Comparison of ENCODE assay signal across 14 cellular contexts in the genomic region with DNA sequence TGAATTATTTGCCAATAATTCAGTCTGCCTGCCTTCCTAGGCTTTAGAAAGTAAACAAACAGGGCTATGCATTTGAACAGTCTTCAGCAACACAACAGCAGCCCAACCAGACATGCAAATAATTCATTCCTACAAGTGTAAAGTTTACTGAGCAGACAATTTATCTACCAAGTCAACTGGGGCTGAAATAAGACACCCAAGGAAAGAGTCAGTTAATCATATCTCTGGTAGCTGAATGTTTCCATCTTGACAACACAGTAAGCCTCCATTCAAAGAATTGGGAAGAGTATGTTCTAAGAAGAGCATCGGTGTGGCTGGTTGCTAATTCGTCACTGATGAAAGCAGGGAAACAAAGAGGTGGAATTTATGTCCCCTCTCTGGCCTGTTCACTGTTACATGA. TPM values are rescaled to one million over a fixed set of nuclear protein-coding genes. Genes with fewer than 3 reads are reported as not detected.
DNase-seq lines count a peak whose midpoint lies in the region; ATAC-seq and TF ChIP-seq lines count a peak whose summit lies in the region.
"Had no signal": no experiment of that assay in that cellular context is flagged by ENCODE, and none has a peak within 500 bp of the region (broad histone marks: within the 10 kb centered on the region; RNA-seq: fewer than 3 reads in every experiment).

No MANE protein-coding gene starts in this region.

- no peaks in the 10 kb centered on the region for H3K27me3 ChIP-seq in CD8-positive, alpha-beta memory T cell (ENCODE audit: insufficient read depth, low read length, poor library complexity, severe bottlenecking)
- no peaks in the 10 kb centered on the region for H3K27me3 ChIP-seq in MM.1S (replicated peaks; ENCODE audit: insufficient read depth, low read length)

- peaks cover 4% of the 10 kb centered on the region for H3K36me3 Mint-ChIP-seq in activated naive CD4-positive, alpha-beta T cell treated with anti-CD3 and anti-CD28 coated beads, Interleukin-2, amount 50 U/mL, for 24 hours
- H3K36me3 Mint-ChIP-seq in CD8-positive, alpha-beta memory T cell, result peaks cover 13 to 47% (median 14%) of the 10 kb centered on the region in 3 donors
- H3K36me3 Mint-ChIP-seq in T-helper 17 cell (ENCODE audit: low read depth) (peaks cover 6% of the 10 kb centered on the region), nephron (ENCODE audit: low read depth) (peaks cover 85% of the 10 kb centered on the region)
- H3K36me3 Mint-ChIP-seq in activated CD4-positive, alpha-beta memory T cell treated with anti-CD3 and anti-CD28 coated beads for 36 hours, result no peaks in the 10 kb centered on the region

- H3K9me3 ChIP-seq in CD8-positive, alpha-beta memory T cell (ENCODE audit: low read length), result no peaks in the 10 kb centered on the region
- no peaks in the 10 kb centered on the region for H3K9me3 ChIP-seq in T-helper 17 cell (ENCODE audit: control insufficient read depth, low read length, poor library complexity, severe bottlenecking)
- H3K9me3 ChIP-seq in MM.1S (replicated peaks; ENCODE audit: insufficient read depth, low read length), result no peaks in the 10 kb centered on the region

- no peak for ATAC-seq in T-helper 17 cell
- ATAC-seq: PC-3 had no signal

- H3K9me3 Mint-ChIP-seq in activated naive CD4-positive, alpha-beta T cell treated with anti-CD3 and anti-CD28 coated beads, Interleukin-2, amount 50 U/mL, for 24 hours, result no peaks in the 10 kb centered on the region
- H3K9me3 Mint-ChIP-seq in CD8-positive, alpha-beta memory T cell, result no peaks in the 10 kb centered on the region
- no peaks in the 10 kb centered on the region for H3K9me3 Mint-ChIP-seq in nephron
- H3K9me3 Mint-ChIP-seq in activated CD4-positive, alpha-beta memory T cell treated with anti-CD3 and anti-CD28 coated beads for 36 hours, result no peaks in the 10 kb centered on the region

- H4K20me1 ChIP-seq in MM.1S (ENCODE audit: insufficient read depth, low read length), result no peaks in the 10 kb centered on the region

- intact Hi-C loops in activated CD4-positive, alpha-beta memory T cell treated with anti-CD3 and anti-CD28 coated beads for 36 hours (cut with micrococcal nuclease), result loop anchor here (5.0 kb wide), 2 partner anchors 68 to 268 kb away; no protein-coding TSS in a partner anchor

- H3K4me3 Mint-ChIP-seq in activated naive CD4-positive, alpha-beta T cell treated with anti-CD3 and anti-CD28 coated beads, Interleukin-2, amount 50 U/mL, for 24 hours, result peak overlapping the region; percentile 30
- H3K4me3 Mint-ChIP-seq in CD8-positive, alpha-beta memory T cell, result peak overlapping the region; percentile 23 to 90 (median 75)
- peak overlapping the region; percentile 67 for H3K4me3 Mint-ChIP-seq in T-helper 17 cell
- H3K4me3 Mint-ChIP-seq in nephron, result no peak overlapping the region
- no peak overlapping the region for H3K4me3 Mint-ChIP-seq in activated CD4-positive, alpha-beta memory T cell treated with anti-CD3 and anti-CD28 coated beads for 36 hours

- TF ChIP-seq CTCF in nephron (IDR thresholded peaks at IDR 0.05; ENCODE audit: unreplicated experiment in 3 of 3) (no peak), MM.1S (IDR thresholded peaks at IDR 0.05; ENCODE audit: low read length) (no peak)

- no peak overlapping the region for H3K9ac ChIP-seq in MM.1S (ENCODE audit: low read length)

- H3F3A ChIP-seq in MM.1S (ENCODE audit: insufficient read depth, low read length), result no peaks in the 10 kb centered on the region

- no peak overlapping the region for H3K27ac Mint-ChIP-seq in activated naive CD4-positive, alpha-beta T cell treated with anti-CD3 and anti-CD28 coated beads, Interleukin-2, amount 50 U/mL, for 24 hours
- peak overlapping the region in 7 of 8 donors; percentile 26 to 98 (median 91) for H3K27ac Mint-ChIP-seq in CD8-positive, alpha-beta memory T cell
- H3K27ac Mint-ChIP-seq in T-helper 17 cell, result peak overlapping the region; percentile 97
- H3K27ac Mint-ChIP-seq in nephron, result peak overlapping the region; percentile 18 to 64 (median 22)
- H3K27ac Mint-ChIP-seq in activated CD4-positive, alpha-beta memory T cell treated with anti-CD3 and anti-CD28 coated beads for 36 hours, result no peak overlapping the region

- POLR2A ChIA-PET in CD8-positive, alpha-beta memory T cell (lab: Charles Lee), result interaction anchor here (2.1 kb wide), 1 partner anchor 75 kb away, joined by 10 read pairs; a partner anchor contains a TSS
- POLR2A ChIA-PET in activated CD4-positive, alpha-beta memory T cell treated with anti-CD3 and anti-CD28 coated beads for 36 hours (lab: Charles Lee), result no interaction called here

- peaks cover 61% of the 10 kb centered on the region for H3K4me1 Mint-ChIP-seq in activated naive CD4-positive, alpha-beta T cell treated with anti-CD3 and anti-CD28 coated beads, Interleukin-2, amount 50 U/mL, for 24 hours
- H3K4me1 Mint-ChIP-seq in CD8-positive, alpha-beta memory T cell, result peaks cover 42 to 66% (median 52%) of the 10 kb centered on the region in 3 donors
- H3K4me1 Mint-ChIP-seq in T-helper 17 cell (peaks cover 36% of the 10 kb centered on the region), nephron (peaks cover 5% of the 10 kb centered on the region)
- peaks cover 34% of the 10 kb centered on the region for H3K4me1 Mint-ChIP-seq in activated CD4-positive, alpha-beta memory T cell treated with anti-CD3 and anti-CD28 coated beads for 36 hours (ENCODE audit: low read depth)

- no peak overlapping the region for H3K4me2 ChIP-seq in MM.1S (ENCODE audit: low read depth, low read length)

- H3K36me3 ChIP-seq in CD8-positive, alpha-beta memory T cell (ENCODE audit: insufficient read depth, low read length), result no peaks in the 10 kb centered on the region
- H3K36me3 ChIP-seq in MM.1S (replicated peaks; ENCODE audit: insufficient read depth, low read length), result no peaks in the 10 kb centered on the region

- H3K27ac ChIP-seq in CD8-positive, alpha-beta memory T cell (ENCODE audit: low read depth, low read length), result no peak overlapping the region
- no peak overlapping the region for H3K27ac ChIP-seq in MM.1S (ENCODE audit: low read length)

- H2AFZ ChIP-seq in MM.1S (ENCODE audit: low read length), result no peak overlapping the region

- H3K4me1 ChIP-seq in CD8-positive, alpha-beta memory T cell (ENCODE audit: insufficient read depth, low read length), result peaks cover 32% of the 10 kb centered on the region
- H3K4me1 ChIP-seq in MM.1S (ENCODE audit: low read length), result no peaks in the 10 kb centered on the region

- H3K9me2 ChIP-seq in MM.1S (replicated peaks; ENCODE audit: insufficient read depth, low read length), result no peaks in the 10 kb centered on the region

- CTCF ChIA-PET in CD8-positive, alpha-beta memory T cell (lab: Charles Lee), result interaction anchor here (1.9 to 6.5 kb wide), 4 partner anchors 14 to 270 kb away, joined by 4 to 51 read pairs (median 23); a partner anchor contains a TSS
- CTCF ChIA-PET in activated CD4-positive, alpha-beta memory T cell treated with anti-CD3 and anti-CD28 coated beads for 36 hours (lab: Charles Lee), result interaction anchor here (0.8 to 3.5 kb wide), 5 partner anchors 13 to 323 kb away, joined by 3 to 31 read pairs (median 3); a partner anchor contains a TSS

- H3K4me3 ChIP-seq in CD8-positive, alpha-beta memory T cell (ENCODE audit: low read length), result peak overlapping the region; percentile 53
- H3K4me3 ChIP-seq in MM.1S (ENCODE audit: low read length), result no peak overlapping the region

- no peak for DNase-seq in activated naive CD4-positive, alpha-beta T cell treated with Interleukin-2 at 50 U/mL for 16 hours
- DNase-seq in CD8-positive, alpha-beta memory T cell, result no peak
- DNase-seq in T-helper 17 cell (no peak), MM.1S (no peak)
- no peak for DNase-seq in activated CD4-positive, alpha-beta memory T cell treated with anti-CD3 and anti-CD28 coated beads for 36 hours
- DNase-seq: ACHN, DMS 273 treated with DMSO at 0.1 percent for 48 hours, GOT3, NCI-H1092 treated with DMSO at 0.1 percent for 48 hours, NCI-H1694, NCI-H748 treated with DMSO at 0.1 percent for 48 hours, PC-3 had no signal

- H3K27me3 Mint-ChIP-seq in activated naive CD4-positive, alpha-beta T cell treated with anti-CD3 and anti-CD28 coated beads, Interleukin-2, amount 50 U/mL, for 24 hours, result no peaks in the 10 kb centered on the region
- H3K27me3 Mint-ChIP-seq in CD8-positive, alpha-beta memory T cell, result no peaks in the 10 kb centered on the region
- no peaks in the 10 kb centered on the region for H3K27me3 Mint-ChIP-seq in T-helper 17 cell
- H3K27me3 Mint-ChIP-seq in nephron (ENCODE audit: low read depth), result no peaks in the 10 kb centered on the region
- no peaks in the 10 kb centered on the region for H3K27me3 Mint-ChIP-seq in activated CD4-positive, alpha-beta memory T cell treated with anti-CD3 and anti-CD28 coated beads for 36 hours

- no peaks in the 10 kb centered on the region for H3K79me2 ChIP-seq in MM.1S (ENCODE audit: low read length)

RNA-seq across cellular contexts. Expression of a gene that starts 38.3 kb away (rescaled TPM):
- total RNA-seq in CD8-positive, alpha-beta memory T cell, result 10 to 100 TPM; 17.6 to 17.9 TPM
- 3.5 TPM for polyA plus RNA-seq in CD8-positive, alpha-beta memory T cell
- 1 to 10 TPM; 2.1 to 3.0 TPM for total RNA-seq in T-helper 17 cell
- 1 to 10 TPM; 5.3 to 7.1 TPM for total RNA-seq in activated CD4-positive, alpha-beta memory T cell treated with anti-CD3 and anti-CD28 coated beads for 36 hours

RNA-seq across cellular contexts. Expression of a gene that starts 41.6 kb away (rescaled TPM):
- total RNA-seq in CD8-positive, alpha-beta memory T cell, result 1 to 10 TPM; 2.9 to 3.4 TPM
- 4.3 TPM for polyA plus RNA-seq in CD8-positive, alpha-beta memory T cell
- 1 to 10 TPM; 2.7 to 4.9 TPM for total RNA-seq in T-helper 17 cell
- total RNA-seq in activated CD4-positive, alpha-beta memory T cell treated with anti-CD3 and anti-CD28 coated beads for 36 hours, result 1 to 10 TPM; 4.1 to 4.8 TPM

RNA-seq across cellular contexts. Expression of a gene that starts 52.2 kb away (rescaled TPM):
- 10 to 100 TPM; 14.7 to 16.3 TPM for total RNA-seq in CD8-positive, alpha-beta memory T cell
- polyA plus RNA-seq in CD8-positive, alpha-beta memory T cell, result 21.1 TPM
- 10 to 100 TPM; 14.2 to 14.9 TPM for total RNA-seq in T-helper 17 cell
- 10 to 100 TPM; 10.9 to 12.1 TPM for total RNA-seq in activated CD4-positive, alpha-beta memory T cell treated with anti-CD3 and anti-CD28 coated beads for 36 hours

Comparison
In these comparisons a context has a peak if more than half of its experiments do, and no peak if none do; other contexts are left out.
1. H3K27ac Mint-ChIP-seq: peak in CD8-positive, alpha-beta memory T cell (7 of 8), T-helper 17 cell (single experiment) and nephron (3 of 3); none in activated naive CD4-positive, alpha-beta T cell treated with anti-CD3 and anti-CD28 coated beads, Interleukin-2, amount 50 U/mL, for 24 hours (single experiment) and activated CD4-positive, alpha-beta memory T cell treated with anti-CD3 and anti-CD28 coated beads for 36 hours (single experiment).
2. H3K4me3 Mint-ChIP-seq: peak in activated naive CD4-positive, alpha-beta T cell treated with anti-CD3 and anti-CD28 coated beads, Interleukin-2, amount 50 U/mL, for 24 hours (single experiment), CD8-positive, alpha-beta memory T cell (7 of 7) and T-helper 17 cell (single experiment); none in nephron (0 of 3) and activated CD4-positive, alpha-beta memory T cell treated with anti-CD3 and anti-CD28 coated beads for 36 hours (single experiment).